Comparison of ENCODE assay signal across 19 cellular contexts in the genomic region with DNA sequence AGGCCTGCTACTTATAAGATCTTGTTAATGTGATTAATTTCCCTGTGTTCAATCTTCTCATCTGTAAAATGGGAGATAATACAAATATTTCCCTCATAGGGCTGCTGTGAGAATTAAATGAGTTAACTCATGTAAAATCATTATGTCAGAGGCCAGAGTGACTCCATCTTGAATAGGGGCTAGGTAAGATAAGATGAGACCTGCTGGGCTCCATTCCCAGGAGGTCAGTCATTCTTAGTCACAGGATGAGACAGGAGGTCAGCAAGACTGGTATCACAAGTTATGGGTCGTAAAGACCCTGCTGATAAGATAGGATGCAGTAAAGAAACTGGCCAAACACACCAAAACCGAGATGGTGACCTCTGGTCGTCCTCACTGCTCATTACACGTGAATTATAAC.
"Had no signal": no experiment of that assay in that cellular context is flagged by ENCODE, and none has a peak within 500 bp of the region (broad histone marks: within the 10 kb centered on the region; RNA-seq: fewer than 3 reads in every experiment).

No MANE protein-coding gene starts in this region.

- H3K27me3 ChIP-seq: ascending aorta, brain microvascular endothelial cell, esophagus muscularis mucosa, gastrocnemius medialis, pancreas, tibial artery had no signal

- H3K27ac ChIP-seq: ascending aorta, brain microvascular endothelial cell, esophagus muscularis mucosa, gastrocnemius medialis, pancreas, psoas muscle, tibial artery had no signal

- H3K9me3 ChIP-seq: ascending aorta, gastrocnemius medialis, pancreas had no signal

- H3K4me1 ChIP-seq: ascending aorta, esophagus muscularis mucosa, gastrocnemius medialis, pancreas, psoas muscle had no signal

- DNase-seq: activated CD4-positive, alpha-beta T cell treated with anti-CD3 and anti-CD28 coated beads for 1 hour; activated CD4-positive, alpha-beta T cell treated with anti-CD3 and anti-CD28 coated beads, Interleukin-2, amount 50 U/mL, for 1 hour; activated CD8-positive, alpha-beta T cell treated with anti-CD3 and anti-CD28 coated beads, Interleukin-2, amount 10 ng/mL, durations not matched to agents 7 days and 5 days; activated gamma-delta T cell; activated naive CD4-positive, alpha-beta T cell treated with anti-CD3 and anti-CD28 coated beads, Interleukin-2, amount 50 U/mL, for 16 hours; brain microvascular endothelial cell; central memory CD4-positive, alpha-beta T cell; dermis blood vessel endothelial cell; effector memory CD4-positive, alpha-beta T cell; gastrocnemius medialis; hippocampal formation; left cardiac atrium; pancreas; psoas muscle; right cardiac atrium; stimulated activated CD4-positive, alpha-beta T cell treated with anti-CD3 and anti-CD28 coated beads, Interleukin-4, amount 100 ng/mL, for 24 hours; tibial artery had no signal

- ATAC-seq: activated CD8-positive, alpha-beta T cell treated with anti-CD3 and anti-CD28 coated beads, Interleukin-2, amount 10 ng/mL, durations not matched to agents 7 days and 5 days; gastrocnemius medialis; left cardiac atrium; pancreas; psoas muscle; right cardiac atrium had no signal

- H3K36me3 ChIP-seq: ascending aorta, brain microvascular endothelial cell, esophagus muscularis mucosa, gastrocnemius medialis, pancreas, tibial artery had no signal

- H3K4me3 ChIP-seq: ascending aorta, esophagus muscularis mucosa, gastrocnemius medialis, pancreas, psoas muscle, tibial artery had no signal
